Comparison of ENCODE assay signal across 11 cellular contexts in the genomic region with DNA sequence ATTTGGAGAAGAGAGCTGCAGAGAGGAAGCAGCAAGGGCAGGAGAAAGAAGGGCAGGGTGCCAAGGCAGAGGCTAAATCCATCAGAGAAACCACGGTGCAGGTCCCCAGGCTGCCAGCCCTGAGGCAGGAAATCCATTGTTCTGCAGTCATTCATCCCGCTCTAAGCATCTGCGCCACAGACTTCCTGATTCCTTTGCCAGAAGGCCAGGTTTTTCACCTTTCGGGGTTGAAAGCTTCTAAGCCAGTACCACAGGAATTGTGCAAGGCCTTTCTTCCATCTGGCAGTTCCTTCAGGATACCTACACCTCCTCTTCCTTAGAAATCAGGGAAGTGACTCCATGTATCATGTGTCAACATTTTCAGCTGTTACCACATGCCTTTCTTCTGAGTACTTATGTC. TPM values are rescaled to one million over a fixed set of nuclear protein-coding genes. Genes with fewer than 3 reads are reported as not detected.
DNase-seq lines count a peak whose midpoint lies in the region; ATAC-seq and TF ChIP-seq lines count a peak whose summit lies in the region.
"Had no signal": no experiment of that assay in that cellular context is flagged by ENCODE, and none has a peak within 500 bp of the region (broad histone marks: within the 10 kb centered on the region; RNA-seq: fewer than 3 reads in every experiment).

No MANE protein-coding gene starts in this region.

- in situ Hi-C loops in T47D (cut with HindIII; ENCODE audit: low pct_unique_long_range_greater_than_20kb, low sequenced_read_pairs), result no loop called here

- TF ChIP-seq CTCF in GM20000 (IDR thresholded peaks at IDR 0.05; ENCODE audit: extremely low read depth, missing control alignments), result no peak

- peak; percentile 88 for DNase-seq in DMS53 treated with DMSO at 0.1 percent for 48 hours (lab: John Stamatoyannopoulos, UW; ENCODE audit: unreplicated experiment)
- DNase-seq in NCI-H2081 treated with DMSO at 0.1 percent for 48 hours (lab: John Stamatoyannopoulos, UW), result peak; percentile 81
- peak; percentile 22 to 86 for DNase-seq in T47D (ENCODE audit: low read depth in 1 of 2, low spot score in 1 of 2)
- no peak for DNase-seq in left lobe of liver (ENCODE audit: low spot score)
- DNase-seq in NK-92 treated with Interleukin-12 subunit alpha and Interleukin-12 subunit beta, amount 100 ng/mL, for 24 hours (lab: John Stamatoyannopoulos, UW), result no peak
- no peak for DNase-seq in GM20000 (ENCODE audit: low spot score)
- DNase-seq: activated CD8-positive, alpha-beta T cell treated with anti-CD3 and anti-CD28 coated beads for 36 hours; CD4-positive, CD25-positive, alpha-beta regulatory T cell; stimulated activated CD4-positive, alpha-beta T cell treated with anti-CD3 and anti-CD28 coated beads, Interleukin-1b, Interleukin-23, amount 100 ng/mL, for 48 hours had no signal

- peak; percentile 27 for ATAC-seq in left lobe of liver
- ATAC-seq in GM18858 (IDR thresholded peaks at IDR 0.05; ENCODE audit: unreplicated experiment), result no peak
- ATAC-seq in HG03442 (IDR thresholded peaks at IDR 0.05; ENCODE audit: unreplicated experiment), result no peak
- ATAC-seq: activated CD8-positive, alpha-beta T cell treated with anti-CD3 and anti-CD28 coated beads for 36 hours had no signal

RNA-seq across cellular contexts. Expression of a gene that starts 45.6 kb away (rescaled TPM):
- 8.3 TPM for total RNA-seq in left lobe of liver
- total RNA-seq: activated CD8-positive, alpha-beta T cell treated with anti-CD3 and anti-CD28 coated beads for 36 hours; CD4-positive, CD25-positive, alpha-beta regulatory T cell had no signal

Comparison
In these comparisons a context has a peak if more than half of its experiments do, and no peak if none do; other contexts are left out.
1. DNase-seq: peak in DMS53 treated with DMSO at 0.1 percent for 48 hours (single experiment), NCI-H2081 treated with DMSO at 0.1 percent for 48 hours (single experiment) and T47D (2 of 2); none in left lobe of liver (single experiment), NK-92 treated with Interleukin-12 subunit alpha and Interleukin-12 subunit beta, amount 100 ng/mL, for 24 hours (single experiment) and GM20000 (single experiment).